In genomic region chr18:48330016-48330991, GRCh38 we compare ENCODE assay signal across 10 cellular contexts.
A peak's percentile ranks its signal among the peaks of the same experiment; 100 is the strongest.
DNase-seq lines count a peak whose midpoint lies in the region; ATAC-seq and TF ChIP-seq lines count a peak whose summit lies in the region.
"Had no signal": no experiment of that assay in that cellular context is flagged by ENCODE, and none has a peak within 500 bp of the region (broad histone marks: within the 10 kb centered on the region; RNA-seq: fewer than 3 reads in every experiment).

No MANE protein-coding gene starts in this region.

- TF ChIP-seq POLR2A in lower leg skin (IDR thresholded peaks at IDR 0.05), result no peak

- H3K36me3 Mint-ChIP-seq in activated naive CD4-positive, alpha-beta T cell treated with anti-CD3 and anti-CD28 coated beads for 36 hours (ENCODE audit: low read depth), result no peaks in the 10 kb centered on the region

- 72 to 79% methylated on average over 8 of the region's 8 CpGs for WGBS in lower leg skin, 2 donors

- peaks cover 5% of the 10 kb centered on the region for H3K27me3 Mint-ChIP-seq in activated naive CD4-positive, alpha-beta T cell treated with anti-CD3 and anti-CD28 coated beads for 36 hours (ENCODE audit: low read depth)

- no peak for TF ChIP-seq CTCF in epithelial cell of esophagus (IDR thresholded peaks at IDR 0.05; ENCODE audit: insufficient read depth, low read depth, low read length, missing control alignments)
- no peak for TF ChIP-seq CTCF in lower leg skin (IDR thresholded peaks at IDR 0.05)

- H3K27ac Mint-ChIP-seq in activated naive CD4-positive, alpha-beta T cell treated with anti-CD3 and anti-CD28 coated beads for 36 hours, result no peak overlapping the region
- H3K27ac Mint-ChIP-seq: stimulated activated naive CD8-positive, alpha-beta T cell treated with anti-CD3 and anti-CD28 coated beads, Interleukin-15, Interleukin-2, amounts not matched to agents 100 ng/mL and 50 ng/mL, for 24 hours had no signal

- H3K4me1 Mint-ChIP-seq in activated naive CD4-positive, alpha-beta T cell treated with anti-CD3 and anti-CD28 coated beads for 36 hours (ENCODE audit: low read depth), result peaks cover 5% of the 10 kb centered on the region

- no peak overlapping the region for H3K4me3 Mint-ChIP-seq in activated naive CD4-positive, alpha-beta T cell treated with anti-CD3 and anti-CD28 coated beads for 36 hours
- H3K4me3 Mint-ChIP-seq: nephron; stimulated activated naive CD8-positive, alpha-beta T cell treated with anti-CD3 and anti-CD28 coated beads, Interleukin-15, Interleukin-2, amounts not matched to agents 100 ng/mL and 50 ng/mL, for 24 hours had no signal

- DNase-seq in Daoy (ENCODE audit: low read depth) (peak; percentile 83), NCI-H510A (lab: John Stamatoyannopoulos, UW) (peak; percentile 70), epithelial cell of esophagus (ENCODE audit: low read depth) (peak; percentile 93), renal cortical epithelial cell (ENCODE audit: low read depth) (peak; percentile 96), lower leg skin (ENCODE audit: low spot score in 2 of 2) (no peak)
- DNase-seq in activated CD4-positive, alpha-beta T cell treated with anti-CD3 and anti-CD28 coated beads for 1 hour, result no peak
- no peak for DNase-seq in activated naive CD4-positive, alpha-beta T cell treated with anti-CD3 and anti-CD28 coated beads for 36 hours

- no peaks in the 10 kb centered on the region for H3K9me3 Mint-ChIP-seq in activated naive CD4-positive, alpha-beta T cell treated with anti-CD3 and anti-CD28 coated beads for 36 hours
- H3K9me3 Mint-ChIP-seq: nephron; stimulated activated naive CD8-positive, alpha-beta T cell treated with anti-CD3 and anti-CD28 coated beads, Interleukin-15, Interleukin-2, amounts not matched to agents 100 ng/mL and 50 ng/mL, for 24 hours had no signal

- intact Hi-C loops in lower leg skin (cut with DNase I; ENCODE audit: low total_unique reads), result loop anchor here (10.0 kb wide), 1 partner anchor 296 kb away; no protein-coding TSS in a partner anchor
- intact Hi-C loops in activated naive CD4-positive, alpha-beta T cell treated with anti-CD3 and anti-CD28 coated beads for 36 hours (cut with micrococcal nuclease), result no loop called here

- CTCF ChIA-PET in activated naive CD4-positive, alpha-beta T cell treated with anti-CD3 and anti-CD28 coated beads for 36 hours (lab: Charles Lee), result no interaction called here

- H3K4me3 ChIP-seq in epithelial cell of esophagus (ENCODE audit: low read length), result no peak overlapping the region
- H3K4me3 ChIP-seq in lower leg skin (ENCODE audit: low read depth, poor library complexity, severe bottlenecking), result no peak overlapping the region

- no peak for ATAC-seq in HG03045 (IDR thresholded peaks at IDR 0.05; ENCODE audit: unreplicated experiment)

Comparison
In these comparisons a context has a peak if more than half of its experiments do, and no peak if none do; other contexts are left out.
1. DNase-seq: peak in Daoy (single experiment), NCI-H510A (single experiment), epithelial cell of esophagus (single experiment) and renal cortical epithelial cell (single experiment); none in activated CD4-positive, alpha-beta T cell treated with anti-CD3 and anti-CD28 coated beads for 1 hour (single experiment), lower leg skin (0 of 2) and activated naive CD4-positive, alpha-beta T cell treated with anti-CD3 and anti-CD28 coated beads for 36 hours (single experiment).